ENCODE assay signal across 25 cellular contexts in the genomic region with DNA sequence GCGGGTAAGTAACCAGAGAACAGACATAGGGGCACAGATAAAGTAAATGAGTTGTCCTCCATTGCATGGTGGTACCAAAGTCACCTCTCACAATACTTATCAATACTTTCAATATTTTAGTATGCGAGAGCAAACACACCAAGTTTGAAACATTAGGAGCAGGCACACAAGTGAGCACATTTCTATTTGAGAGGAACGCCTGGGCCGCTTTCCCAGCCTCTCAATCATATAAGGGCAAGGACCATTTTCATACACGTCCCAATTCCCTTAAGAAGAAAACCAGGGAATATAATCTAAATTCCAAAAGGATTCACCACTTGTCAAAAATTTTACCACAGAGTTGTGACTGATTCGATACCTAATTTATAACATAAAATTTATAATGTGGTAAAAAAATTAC. TPM values are rescaled to one million over a fixed set of nuclear protein-coding genes. Genes with fewer than 3 reads are reported as not detected.
DNase-seq lines count a peak whose midpoint lies in the region; ATAC-seq, FAIRE-seq and TF ChIP-seq lines count a peak whose summit lies in the region.
"Had no signal": no experiment of that assay in that cellular context is flagged by ENCODE, and none has a peak within 500 bp of the region (broad histone marks: within the 10 kb centered on the region; RNA-seq: fewer than 3 reads in every experiment).

No MANE protein-coding gene starts in this region.

- H3K4me1 Mint-ChIP-seq in HFFc6 (ENCODE audit: low read depth), result no peaks in the 10 kb centered on the region
- H3K4me1 Mint-ChIP-seq: CD8-positive, alpha-beta memory T cell had no signal

- 56 to 74% methylated on average over 6 of the region's 6 CpGs for WGBS in heart right ventricle, 2 donors
- WGBS in right cardiac atrium, result 69% methylated on average over 6 of the region's 6 CpGs
- whole genome bisulfite sequencing in psoas muscle, 3 donors, result 46 to 54% (median 47%) methylated on average over 6 of the region's 6 CpGs

- H3K9me3 Mint-ChIP-seq in HFFc6, result no peaks in the 10 kb centered on the region
- H3K9me3 Mint-ChIP-seq: CD4-positive, alpha-beta T cell; H9 had no signal

- peaks cover 27% of the 10 kb centered on the region for H3K27me3 Mint-ChIP-seq in HFFc6 (ENCODE audit: insufficient read depth)

- peaks cover 0 to 42% (median 0%) of the 10 kb centered on the region in 9 donors for H3K36me3 ChIP-seq in heart right ventricle
- H3K36me3 ChIP-seq in psoas muscle (ENCODE audit: insufficient read depth in 1 of 2, low read depth in 1 of 2), result peaks cover 0 to 66% of the 10 kb centered on the region in 2 donors
- H3K36me3 ChIP-seq: BE2C; BLaER1 treated with 17β-estradiol and CSF1 and Interleukin-3, amounts not matched to agents 10 nM and 100 nM had no signal

- peaks cover 0 to 18% (median 11%) of the 10 kb centered on the region in 9 donors for H3K4me1 ChIP-seq in heart right ventricle
- peaks cover 5% of the 10 kb centered on the region for H3K4me1 ChIP-seq in right cardiac atrium (ENCODE audit: control insufficient read depth, insufficient read depth, low read length)
- H3K4me1 ChIP-seq in psoas muscle, result peaks cover 12% of the 10 kb centered on the region
- H3K4me1 ChIP-seq: A549 had no signal

- TF ChIP-seq CTCF in heart right ventricle (IDR thresholded peaks at IDR 0.05) (no peak), psoas muscle (IDR thresholded peaks at IDR 0.05) (no peak), HFFc6 (IDR thresholded peaks at IDR 0.05) (no peak)

- no peaks in the 10 kb centered on the region for H3K36me3 Mint-ChIP-seq in HFFc6 (ENCODE audit: low read depth)
- H3K36me3 Mint-ChIP-seq: CD14-positive monocyte had no signal

- H3K4me3 Mint-ChIP-seq in HFFc6, result no peak overlapping the region
- H3K4me3 Mint-ChIP-seq: CD14-positive monocyte; CD4-positive, alpha-beta T cell; CD8-positive, alpha-beta memory T cell; H9 had no signal

- FAIRE-seq in GM19239 (lab: Jason Lieb, UNC), result no peak
- FAIRE-seq: A549, D721Med, GM12878 had no signal

- H3K27ac ChIP-seq in heart right ventricle, result peak overlapping the region in 2 of 10 donors; percentile 23 to 24
- H3K27ac ChIP-seq in right cardiac atrium (ENCODE audit: low read length), result peak overlapping the region; percentile 40
- H3K27ac ChIP-seq in psoas muscle, result peak overlapping the region; percentile 89
- H3K27ac ChIP-seq: A549; BLaER1 treated with 17β-estradiol and CSF1 and Interleukin-3, amounts not matched to agents 10 nM and 100 nM had no signal

- intact Hi-C loops in heart right ventricle (cut with DNase I) (no loop called here), Right ventricle myocardium superior (cut with DNase I) (no loop called here), right cardiac atrium (cut with DNase I) (no loop called here), Right ventricle myocardium inferior (cut with DNase I) (no loop called here), psoas muscle (cut with DNase I) (no loop called here)

- no peaks in the 10 kb centered on the region for H3K9me3 ChIP-seq in heart right ventricle
- H3K9me3 ChIP-seq in right cardiac atrium (ENCODE audit: control insufficient read depth, low read length), result no peaks in the 10 kb centered on the region
- no peaks in the 10 kb centered on the region for H3K9me3 ChIP-seq in psoas muscle
- H3K9me3 ChIP-seq: A549; BE2C; BLaER1 treated with 17β-estradiol and CSF1 and Interleukin-3, amounts not matched to agents 10 nM and 100 nM had no signal

- H3K4me3 ChIP-seq in heart right ventricle, result peak overlapping the region in 9 of 10 donors; percentile 18 to 67 (median 55)
- H3K4me3 ChIP-seq in right cardiac atrium (ENCODE audit: low read length), result peak overlapping the region; percentile 54
- peak overlapping the region; percentile 69 for H3K4me3 ChIP-seq in psoas muscle
- H3K4me3 ChIP-seq: A549; BLaER1 treated with 17β-estradiol and CSF1 and Interleukin-3, amounts not matched to agents 10 nM and 100 nM; GM12878 had no signal

- no peak for ATAC-seq in heart right ventricle
- ATAC-seq in Right ventricle myocardium superior (ENCODE audit: poor library complexity), result no peak
- no peak for ATAC-seq in right cardiac atrium
- no peak for ATAC-seq in Right ventricle myocardium inferior
- ATAC-seq in psoas muscle, result peak in 1 of 4 donors; percentile 44
- ATAC-seq: A549, GM12878, HCT116 had no signal

- H3K27me3 ChIP-seq in heart right ventricle, result no peaks in the 10 kb centered on the region
- no peaks in the 10 kb centered on the region for H3K27me3 ChIP-seq in right cardiac atrium (ENCODE audit: control insufficient read depth, insufficient read depth)
- no peaks in the 10 kb centered on the region for H3K27me3 ChIP-seq in psoas muscle (ENCODE audit: insufficient read depth in 3 of 3, low read length in 2 of 3)
- H3K27me3 ChIP-seq: BE2C; BLaER1 treated with 17β-estradiol and CSF1 and Interleukin-3, amounts not matched to agents 10 nM and 100 nM had no signal

- no peak overlapping the region for H3K27ac Mint-ChIP-seq in HFFc6
- H3K27ac Mint-ChIP-seq: CD4-positive, alpha-beta T cell; CD8-positive, alpha-beta memory T cell had no signal

- DNase-seq in heart right ventricle (no peak), Right ventricle myocardium superior (no peak), right cardiac atrium (no peak), Right ventricle myocardium inferior (ENCODE audit: missing footprints) (no peak), psoas muscle (peak in 1 of 2 donors; percentile 62), HFFc6 (no peak), GM19239 (ENCODE audit: insufficient read length, low spot score) (no peak)
- DNase-seq: 8988T; ACHN; AML-193; BE2C; CD4-positive, alpha-beta T cell; CD8-positive, alpha-beta memory T cell; DMS 273 treated with DMSO at 0.1 percent for 48 hours; DMS79; EL; GDM1; H9 had no signal

RNA-seq across cellular contexts. Expression of a gene that starts 7.5 kb away (rescaled TPM):
- 1,000 to 10,000 TPM in 6 of 10 donors, 100 to 1,000 TPM in 4; 195 to 2,841 (median 1,290) TPM for total RNA-seq in heart right ventricle
- polyA plus RNA-seq in heart right ventricle, result 100 to 1,000 TPM; 115 to 281 TPM
- total RNA-seq in Right ventricle myocardium superior, result 511 TPM
- total RNA-seq in right cardiac atrium, result 100 to 1,000 TPM; 258 to 704 (median 329) TPM
- 849 TPM for polyA plus RNA-seq in right cardiac atrium
- 492 TPM for total RNA-seq in Right ventricle myocardium inferior
- total RNA-seq in psoas muscle, result 1,000 to 10,000 TPM in 1 of 4 donors, 100 to 1,000 TPM in 3; 383 to 1,114 (median 640) TPM
- polyA plus RNA-seq in psoas muscle, result 100 to 1,000 TPM in 2 of 3 donors, 1 to 10 TPM in 1; 6.9 to 341 (median 259) TPM
- total RNA-seq in HFFc6 (2021; fragmentation: NEBNext Ultra II Directional; extraction: Animal tissue kit (Norgen Biotek cat#: 25700)), result not detected
- total RNA-seq: CD4-positive, alpha-beta T cell; CD8-positive, alpha-beta memory T cell; GM12878; H4; H9 had no signal
- polyA plus RNA-seq: A549; CD8-positive, alpha-beta memory T cell; GM12878 had no signal

Comparison
In these comparisons a context has a peak if more than half of its experiments do, and no peak if none do; other contexts are left out.
1. RNA of a gene that starts 7.5 kb away (total RNA-seq): 195 to 2,841 TPM in heart right ventricle, 383 to 1,114 TPM in psoas muscle, 511 TPM in Right ventricle myocardium superior (single experiment), 492 TPM in Right ventricle myocardium inferior (single experiment) and 258 to 704 TPM in right cardiac atrium; not detected in HFFc6; every median in the first group is over 100 times any median in the second.
2. Peak in every context shown above with its lines, with median percentiles within 50 percentile points of each other: H3K4me3 ChIP-seq.